In genomic region chr2:37583867-37584266, GRCh38 we compare ENCODE assay signal across 1 cellular context.
TF ChIP-seq lines count a peak whose summit lies in the region.

No MANE protein-coding gene starts in this region.

TF ChIP-seq in SK-N-SH treated with all-trans-retinoic acid at 6 μM for 48 hours, 23 proteins besides CTCF, POLR2A, EP300 and RAD21 (continued from another document):
- TF ChIP-seq PATZ1 (CRISPR knock-in tag; IDR thresholded peaks at IDR 0.05; ENCODE audit: borderline replicate concordance) = 0 out of 2 replicates have a peak, but pooled peaks have one; percentile 20
